In the genomic region with DNA sequence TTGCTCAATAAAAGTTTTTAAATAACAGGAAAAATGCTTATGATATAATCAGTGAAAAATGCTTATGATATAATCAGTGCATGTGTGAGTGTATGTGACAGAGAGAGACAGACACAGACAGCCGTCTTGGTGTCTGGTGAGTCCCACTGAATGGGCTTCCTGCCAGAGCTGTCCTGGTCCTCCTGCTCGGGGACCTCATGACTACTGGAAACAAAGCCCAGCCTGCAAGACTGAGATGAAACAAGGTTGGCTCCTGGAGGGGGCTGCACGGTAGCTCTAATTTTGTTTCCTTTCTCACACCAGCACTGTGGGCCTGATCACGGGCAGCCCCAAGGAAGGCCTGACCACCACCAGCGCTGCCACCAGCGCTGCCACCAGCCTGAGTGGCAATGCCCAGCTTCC, we compare ENCODE assay signal across 12 cellular contexts. TPM values are rescaled to one million over a fixed set of nuclear protein-coding genes. Genes with fewer than 3 reads are reported as not detected.
DNase-seq lines count a peak whose midpoint lies in the region; ATAC-seq and TF ChIP-seq lines count a peak whose summit lies in the region.
"Had no signal": no experiment of that assay in that cellular context is flagged by ENCODE, and none has a peak within 500 bp of the region (broad histone marks: within the 10 kb centered on the region; RNA-seq: fewer than 3 reads in every experiment).

No MANE protein-coding gene starts in this region.

- no peaks in the 10 kb centered on the region for H3K36me3 ChIP-seq in upper lobe of right lung
- no peaks in the 10 kb centered on the region for H3K36me3 ChIP-seq in colonic mucosa

- peaks cover 24% of the 10 kb centered on the region for H3K4me1 ChIP-seq in upper lobe of right lung
- H3K4me1 ChIP-seq in colonic mucosa = peaks cover 6% of the 10 kb centered on the region

- no peak overlapping the region for H3K4me3 ChIP-seq in upper lobe of right lung
- H3K4me3 ChIP-seq in colonic mucosa = no peak overlapping the region

- H3K27me3 ChIP-seq in upper lobe of right lung (no peaks in the 10 kb centered on the region), colonic mucosa (no peaks in the 10 kb centered on the region)

- H3K9me3 ChIP-seq in upper lobe of right lung (no peaks in the 10 kb centered on the region), colonic mucosa (no peaks in the 10 kb centered on the region)

- no peak overlapping the region for H3K9ac ChIP-seq in colonic mucosa (ENCODE audit: low read depth in 2 of 2, low read length in 2 of 2)

- intact Hi-C loops in upper lobe of right lung (cut with DNase I) = no loop called here
- intact Hi-C loops in colonic mucosa (cut with DNase I) = no loop called here

- ATAC-seq in upper lobe of right lung (peak; percentile 12), GM21576 (IDR thresholded peaks at IDR 0.05; ENCODE audit: unreplicated experiment) (no peak)
- ATAC-seq: activated CD4-positive, CD25-positive, alpha-beta regulatory T cell treated with anti-CD3 and anti-CD28 coated beads, Interleukin-2, amount 50 U/mL, for 24 hours had no signal

- H3K27ac ChIP-seq in upper lobe of right lung (no peak overlapping the region), colonic mucosa (no peak overlapping the region)
- H3K27ac ChIP-seq: 22Rv1 had no signal

- peak; percentile 8 for DNase-seq in DMS 273 (lab: John Stamatoyannopoulos, UW; ENCODE audit: unreplicated experiment)
- no peak for DNase-seq in DMS 273 treated with DMSO at 0.1 percent for 48 hours (lab: John Stamatoyannopoulos, UW)
- DNase-seq in dermis blood vessel endothelial cell = peak; percentile 73
- DNase-seq in lung microvascular endothelial cell (ENCODE audit: low read depth in 2 of 2) = peak; percentile 74 to 81
- no peak for DNase-seq in upper lobe of right lung
- no peak for DNase-seq in NCI-H82 treated with DMSO at 0.1 percent for 48 hours (lab: John Stamatoyannopoulos, UW; ENCODE audit: unreplicated experiment)
- no peak for DNase-seq in colonic mucosa
- DNase-seq: activated naive CD4-positive, alpha-beta T cell treated with Interleukin-2 at 50 U/mL for 16 hours; stimulated activated CD4-positive, alpha-beta T cell treated with anti-CD3 and anti-CD28 coated beads, Interleukin-15, amount 100 ng/mL, for 24 hours had no signal

- TF ChIP-seq CTCF in upper lobe of right lung (IDR thresholded peaks at IDR 0.05) (no peak), colonic mucosa (IDR thresholded peaks at IDR 0.05) (no peak)

RNA-seq across cellular contexts. Expression of gene NRP1, which starts 57.3 kb away (rescaled TPM):
- total RNA-seq in dermis blood vessel endothelial cell (178 and 209 TPM in 2 replicates), lung microvascular endothelial cell (6.5 and 64.1 TPM in 2 replicates), upper lobe of right lung (139 TPM), colonic mucosa (10 to 100 TPM; 11.7 to 18.4 TPM)

Comparison
In these comparisons a context has a peak if more than half of its experiments do, and no peak if none do; other contexts are left out.
1. DNase-seq: peak in DMS 273 (single experiment), dermis blood vessel endothelial cell (single experiment) and lung microvascular endothelial cell (2 of 2); none in DMS 273 treated with DMSO at 0.1 percent for 48 hours (single experiment), upper lobe of right lung (single experiment), NCI-H82 treated with DMSO at 0.1 percent for 48 hours (single experiment) and colonic mucosa (single experiment).